Comparison of ENCODE assay signal across 32 cellular contexts in genomic region chr12:108008163-108008562, GRCh38.
"Had no signal": no experiment of that assay in that cellular context is flagged by ENCODE, and none has a peak within 500 bp of the region (broad histone marks: within the 10 kb centered on the region; RNA-seq: fewer than 3 reads in every experiment).

No MANE protein-coding gene starts in this region.

- DNase-seq: activated CD4-positive, alpha-beta memory T cell treated with anti-CD3 and anti-CD28 coated beads for 36 hours; activated CD4-positive, alpha-beta T cell treated with anti-CD3 and anti-CD28 coated beads for 36 hours; activated CD4-positive, alpha-beta T cell treated with anti-CD3 and anti-CD28 coated beads, Interleukin-2, amount 10 ng/mL, durations not matched to agents 24 days and 14 days; activated CD4-positive, CD25-positive, alpha-beta regulatory T cell; activated CD4-positive, CD25-positive, alpha-beta regulatory T cell treated with anti-CD3 and anti-CD28 coated beads, Interleukin-2, amount 50 U/mL, for 72 hours; activated CD8-positive, alpha-beta memory T cell treated with anti-CD3 and anti-CD28 coated beads for 24 hours; activated effector memory CD4-positive, alpha-beta T cell treated with Interleukin-2 at 50 U/mL for 16 hours; activated gamma-delta T cell treated with Interleukin-2 at 50 U/mL for 16 hours; activated naive CD4-positive, alpha-beta T cell treated with anti-CD3 and anti-CD28 coated beads, Interleukin-2, amount 50 U/mL, for 16 hours; activated naive CD4-positive, alpha-beta T cell treated with Interleukin-2 at 50 U/mL for 16 hours; activated T-cell treated with anti-CD3 and anti-CD28 coated beads, Interleukin-2, amount 50 U/mL, for 4 hours; central memory CD4-positive, alpha-beta T cell; cerebellar nuclear complex; colonic mucosa; effector CD8-positive, alpha-beta T cell; esophagus squamous epithelium; foreskin melanocyte; heart right ventricle; T-helper 1 cell; T-helper 17 cell; T1000 had no signal

- H3K27ac Mint-ChIP-seq: activated CD4-positive, alpha-beta memory T cell treated with anti-CD3 and anti-CD28 coated beads for 36 hours; activated CD4-positive, alpha-beta T cell treated with anti-CD3 and anti-CD28 coated beads for 36 hours; activated CD4-positive, alpha-beta T cell treated with anti-CD3 and anti-CD28 coated beads, Interleukin-2, amount 10 ng/mL, durations not matched to agents 24 days and 14 days; activated naive CD8-positive, alpha-beta T cell; activated T-helper 17 cell treated with anti-CD3 and anti-CD28 coated beads, Interleukin-2, amount 50 U/mL, for 72 hours; brain; T-helper 17 cell; T-helper 2 cell treated with Interferon-gamma antibody and Interleukin-4, amounts not matched to agents 5 μg/mL and 100 μg/mL, for 36 hours had no signal

- H3K4me3 Mint-ChIP-seq: activated CD4-positive, alpha-beta memory T cell treated with anti-CD3 and anti-CD28 coated beads for 36 hours; activated CD4-positive, alpha-beta T cell treated with anti-CD3 and anti-CD28 coated beads for 36 hours; activated CD4-positive, alpha-beta T cell treated with anti-CD3 and anti-CD28 coated beads, Interleukin-2, amount 10 ng/mL, durations not matched to agents 24 days and 14 days; activated naive CD8-positive, alpha-beta T cell; activated T-cell treated with anti-CD3 and anti-CD28 coated beads, Interleukin-2, amount 50 U/mL, for 4 hours; activated T-helper 17 cell treated with anti-CD3 and anti-CD28 coated beads, Interleukin-2, amount 50 U/mL, for 72 hours; brain; T-helper 17 cell; T-helper 2 cell treated with Interferon-gamma antibody and Interleukin-4, amounts not matched to agents 5 μg/mL and 100 μg/mL, for 36 hours had no signal

- H3K27ac ChIP-seq: ascending aorta, breast epithelium, cardiac muscle cell, colonic mucosa, epithelial cell of prostate, esophagus squamous epithelium, gastroesophageal sphincter, heart right ventricle had no signal

- H3K9me3 Mint-ChIP-seq: activated CD4-positive, alpha-beta memory T cell treated with anti-CD3 and anti-CD28 coated beads for 36 hours; activated CD4-positive, alpha-beta T cell treated with anti-CD3 and anti-CD28 coated beads, Interleukin-2, amount 10 ng/mL, durations not matched to agents 24 days and 14 days; activated T-cell treated with anti-CD3 and anti-CD28 coated beads, Interleukin-2, amount 50 U/mL, for 4 hours; activated T-helper 17 cell treated with anti-CD3 and anti-CD28 coated beads, Interleukin-2, amount 50 U/mL, for 72 hours; brain; T-helper 2 cell treated with Interferon-gamma antibody and Interleukin-4, amounts not matched to agents 5 μg/mL and 100 μg/mL, for 36 hours had no signal

- H3K4me3 ChIP-seq: ascending aorta, breast epithelium, cardiac muscle cell, colonic mucosa, esophagus squamous epithelium, gastroesophageal sphincter, heart right ventricle had no signal

- H3K9me3 ChIP-seq: ascending aorta, breast epithelium, colonic mucosa, esophagus squamous epithelium, gastroesophageal sphincter, heart right ventricle had no signal

- H3K36me3 Mint-ChIP-seq: activated CD4-positive, alpha-beta memory T cell treated with anti-CD3 and anti-CD28 coated beads for 36 hours; activated naive CD8-positive, alpha-beta T cell; brain had no signal

- FAIRE-seq: endometrium, endothelial cell of umbilical vein had no signal

- H3K36me3 ChIP-seq: ascending aorta, breast epithelium, cardiac muscle cell, colonic mucosa, esophagus squamous epithelium, gastroesophageal sphincter, heart right ventricle had no signal

- H3K4me1 Mint-ChIP-seq: activated CD4-positive, alpha-beta T cell treated with anti-CD3 and anti-CD28 coated beads, Interleukin-2, amount 10 ng/mL, durations not matched to agents 24 days and 14 days; activated T-helper 17 cell treated with anti-CD3 and anti-CD28 coated beads, Interleukin-2, amount 50 U/mL, for 72 hours; brain; T-helper 17 cell had no signal

- H3K27me3 ChIP-seq: ascending aorta, colonic mucosa had no signal

- H3K4me1 ChIP-seq: ascending aorta, breast epithelium, colonic mucosa, esophagus squamous epithelium, gastroesophageal sphincter, heart right ventricle had no signal

- ATAC-seq: activated CD4-positive, alpha-beta T cell treated with anti-CD3 and anti-CD28 coated beads for 36 hours; activated T-helper 17 cell treated with anti-CD3 and anti-CD28 coated beads, Interleukin-2, amount 50 U/mL, for 72 hours; gastroesophageal sphincter; heart right ventricle; T-helper 17 cell had no signal
